Comparison of ENCODE assay signal across 12 cellular contexts in genomic region chr10:31129261-31129660, GRCh38.
DNase-seq lines count a peak whose midpoint lies in the region; ATAC-seq and TF ChIP-seq lines count a peak whose summit lies in the region.
"Had no signal": no experiment of that assay in that cellular context is flagged by ENCODE, and none has a peak within 500 bp of the region (broad histone marks: within the 10 kb centered on the region; RNA-seq: fewer than 3 reads in every experiment).

No MANE protein-coding gene starts in this region.

- DNase-seq in Right ventricle myocardium inferior (ENCODE audit: missing footprints) (no peak), cardiac septum (ENCODE audit: low spot score) (no peak), inferior parietal cortex (ENCODE audit: extremely low spot score) (peak; percentile 38), uterus (peak; percentile 82 to 90), posterior vena cava (ENCODE audit: low spot score) (no peak)
- DNase-seq in activated CD4-positive, alpha-beta T cell treated with anti-CD3 and anti-CD28 coated beads, Interleukin-2, amount 10 ng/mL, durations not matched to agents 24 days and 14 days: no peak
- no peak for DNase-seq in NK-92 treated with Interleukin-12 subunit alpha and Interleukin-12 subunit beta, amount 100 ng/mL, for 24 hours (lab: John Stamatoyannopoulos, UW)
- DNase-seq: CD4-positive, CD25-positive, alpha-beta regulatory T cell; NCI-H1930; small intestine had no signal

- no peaks in the 10 kb centered on the region for H3K36me3 ChIP-seq in uterus

- peaks cover 57% of the 10 kb centered on the region for H3K4me1 Mint-ChIP-seq in brain
- peaks cover 28% of the 10 kb centered on the region for H3K4me1 Mint-ChIP-seq in activated CD4-positive, alpha-beta T cell treated with anti-CD3 and anti-CD28 coated beads, Interleukin-2, amount 10 ng/mL, durations not matched to agents 24 days and 14 days

- no peak overlapping the region for H3K4me3 Mint-ChIP-seq in brain
- no peak overlapping the region for H3K4me3 Mint-ChIP-seq in activated CD4-positive, alpha-beta T cell treated with anti-CD3 and anti-CD28 coated beads, Interleukin-2, amount 10 ng/mL, durations not matched to agents 24 days and 14 days
- H3K4me3 Mint-ChIP-seq: activated naive CD4-positive, alpha-beta T cell treated with anti-CD3 and anti-CD28 coated beads, Interleukin-2, amount 50 U/mL, for 24 hours had no signal

- H3K27ac ChIP-seq in uterus: peak overlapping the region; percentile 66 to 71

- intact Hi-C loops in Right ventricle myocardium inferior (cut with DNase I) (no loop called here), cardiac septum (cut with DNase I) (no loop called here), uterus (cut with DNase I; ENCODE audit: low total_unique reads) (no loop called here), posterior vena cava (cut with DNase I) (no loop called here)
- intact Hi-C loops in activated CD4-positive, alpha-beta T cell treated with anti-CD3 and anti-CD28 coated beads, Interleukin-2, amount 10 ng/mL, durations not matched to agents 24 days and 14 days (cut with micrococcal nuclease): no loop called here

- H3K27ac Mint-ChIP-seq in brain: peak overlapping the region; percentile 60 to 92 (median 83)
- H3K27ac Mint-ChIP-seq in activated CD4-positive, alpha-beta T cell treated with anti-CD3 and anti-CD28 coated beads, Interleukin-2, amount 10 ng/mL, durations not matched to agents 24 days and 14 days: no peak overlapping the region
- H3K27ac Mint-ChIP-seq: activated naive CD4-positive, alpha-beta T cell treated with anti-CD3 and anti-CD28 coated beads, Interleukin-2, amount 50 U/mL, for 24 hours; CD4-positive, CD25-positive, alpha-beta regulatory T cell had no signal

- TF ChIP-seq POLR2A in uterus (IDR thresholded peaks at IDR 0.05): no peak

- H3K27me3 Mint-ChIP-seq in brain: no peaks in the 10 kb centered on the region
- no peaks in the 10 kb centered on the region for H3K27me3 Mint-ChIP-seq in activated CD4-positive, alpha-beta T cell treated with anti-CD3 and anti-CD28 coated beads, Interleukin-2, amount 10 ng/mL, durations not matched to agents 24 days and 14 days
- H3K27me3 Mint-ChIP-seq: activated naive CD4-positive, alpha-beta T cell treated with anti-CD3 and anti-CD28 coated beads, Interleukin-2, amount 50 U/mL, for 24 hours; CD4-positive, CD25-positive, alpha-beta regulatory T cell had no signal

- peaks cover 0 to 1% of the 10 kb centered on the region in 2 donors for H3K4me1 ChIP-seq in uterus

- H3K9me3 ChIP-seq in uterus: no peaks in the 10 kb centered on the region

- no peak for TF ChIP-seq CTCF in brain (conservative IDR thresholded peaks at IDR 0.05)
- TF ChIP-seq CTCF in uterus (IDR thresholded peaks at IDR 0.05): no peak

- H3K9me3 Mint-ChIP-seq in brain: peaks cover 0 to 4% (median 0%) of the 10 kb centered on the region in 5 experiments
- no peaks in the 10 kb centered on the region for H3K9me3 Mint-ChIP-seq in activated CD4-positive, alpha-beta T cell treated with anti-CD3 and anti-CD28 coated beads, Interleukin-2, amount 10 ng/mL, durations not matched to agents 24 days and 14 days
- H3K9me3 Mint-ChIP-seq: activated naive CD4-positive, alpha-beta T cell treated with anti-CD3 and anti-CD28 coated beads, Interleukin-2, amount 50 U/mL, for 24 hours; CD4-positive, CD25-positive, alpha-beta regulatory T cell had no signal

- H3K4me3 ChIP-seq in uterus: no peak overlapping the region

- H3K36me3 Mint-ChIP-seq in brain: no peaks in the 10 kb centered on the region
- peaks cover 2% of the 10 kb centered on the region for H3K36me3 Mint-ChIP-seq in activated CD4-positive, alpha-beta T cell treated with anti-CD3 and anti-CD28 coated beads, Interleukin-2, amount 10 ng/mL, durations not matched to agents 24 days and 14 days (ENCODE audit: low read depth)
- H3K36me3 Mint-ChIP-seq: activated naive CD4-positive, alpha-beta T cell treated with anti-CD3 and anti-CD28 coated beads, Interleukin-2, amount 50 U/mL, for 24 hours; CD4-positive, CD25-positive, alpha-beta regulatory T cell had no signal

- H3K27me3 ChIP-seq in uterus: no peaks in the 10 kb centered on the region

- ATAC-seq in Right ventricle myocardium inferior: peak; percentile 58

Comparison
In these comparisons a context has a peak if more than half of its experiments do, and no peak if none do; other contexts are left out.
1. DNase-seq: peak in inferior parietal cortex (single experiment) and uterus (2 of 2); none in Right ventricle myocardium inferior (single experiment), cardiac septum (single experiment), posterior vena cava (single experiment), activated CD4-positive, alpha-beta T cell treated with anti-CD3 and anti-CD28 coated beads, Interleukin-2, amount 10 ng/mL, durations not matched to agents 24 days and 14 days (single experiment) and NK-92 treated with Interleukin-12 subunit alpha and Interleukin-12 subunit beta, amount 100 ng/mL, for 24 hours (single experiment).